ENCODE assay signal across 10 cellular contexts in the genomic region with DNA sequence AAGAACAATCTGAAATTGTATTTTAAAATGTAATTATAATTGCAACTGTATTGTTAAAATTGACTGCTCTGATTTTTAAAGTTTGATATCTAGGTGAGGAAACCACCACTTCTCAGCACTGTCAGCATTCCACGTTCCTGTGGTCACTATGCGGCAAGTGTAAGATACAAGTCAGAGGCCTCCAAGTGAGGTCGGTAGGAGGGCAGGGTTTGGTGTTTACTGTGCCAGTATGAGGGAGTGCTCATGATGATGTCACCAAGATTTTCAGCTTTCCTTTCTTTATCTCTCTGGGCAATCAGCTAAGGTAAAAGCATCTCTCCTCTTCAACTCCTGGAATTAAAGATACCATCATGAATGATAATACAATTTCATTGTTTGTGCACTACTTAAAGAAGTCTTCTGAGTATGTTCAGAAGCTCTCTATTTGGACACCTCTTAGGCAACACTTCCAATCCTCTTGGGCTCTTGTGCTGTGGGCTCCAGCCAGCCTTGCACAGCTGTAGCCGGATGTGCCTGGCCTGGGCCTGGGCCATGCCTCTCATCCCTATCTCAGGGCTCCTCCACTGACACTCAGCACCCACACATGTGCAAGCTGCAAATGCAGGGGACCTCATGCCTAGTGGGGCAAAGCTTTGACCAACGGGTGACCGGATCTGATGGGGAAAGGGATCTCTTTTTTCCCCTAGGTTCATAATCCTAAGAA. TPM values are rescaled to one million over a fixed set of nuclear protein-coding genes. Genes with fewer than 3 reads are reported as not detected.
DNase-seq lines count a peak whose midpoint lies in the region; ATAC-seq, FAIRE-seq and TF ChIP-seq lines count a peak whose summit lies in the region.
"Had no signal": no experiment of that assay in that cellular context is flagged by ENCODE, and none has a peak within 500 bp of the region (broad histone marks: within the 10 kb centered on the region; RNA-seq: fewer than 3 reads in every experiment).

No MANE protein-coding gene starts in this region.

- TF ChIP-seq EP300 in HepG2 (IDR thresholded peaks at IDR 0.05; ENCODE audit: low read depth in 2 of 2, low read length in 2 of 2) (no peak), HepG2 (CRISPR knock-in tag; IDR thresholded peaks at IDR 0.05; ENCODE audit: borderline replicate concordance) (no peak)

- no peak overlapping the region for H3K9ac ChIP-seq in HepG2 (ENCODE audit: insufficient read depth, low read depth, low read length)

- no peak for FAIRE-seq in HepG2 (lab: Jason Lieb, UNC)

- peaks cover 69% of the 10 kb centered on the region for H3K4me1 Mint-ChIP-seq in activated T-cell treated with anti-CD3 and anti-CD28 coated beads, Interleukin-2, amount 50 U/mL, for 4 hours (ENCODE audit: low read depth)

- intact Hi-C loops in HepG2 (cut with micrococcal nuclease; ENCODE audit: unreplicated experiment) = no loop called here

- TF ChIP-seq CTCF in HepG2 (CRISPR knock-in tag; IDR thresholded peaks at IDR 0.05) = no peak

- H3K4me3 ChIP-seq in HepG2 (replicated peaks in 1 of 3; ENCODE audit: insufficient read depth in 1 of 3, low read depth in 2 of 3, low read length in 3 of 3) = no peak overlapping the region

- H3K27ac ChIP-seq in HepG2 (ENCODE audit: extremely low read length, insufficient read depth, low read length) = no peak overlapping the region

- no peaks in the 10 kb centered on the region for H3K79me2 ChIP-seq in HepG2 (ENCODE audit: insufficient read depth, low read length)

- peak; percentile 27 for DNase-seq in Daoy (ENCODE audit: low read depth)
- peak; percentile 92 for DNase-seq in NCI-H226
- peak; percentile 19 for DNase-seq in activated T-cell treated with anti-CD3 and anti-CD28 coated beads, Interleukin-2, amount 50 U/mL, for 4 hours
- no peak for DNase-seq in HepG2 (ENCODE audit: low spot score)
- DNase-seq in UCSD-AML1 (lab: John Stamatoyannopoulos, UW; ENCODE audit: unreplicated experiment) = no peak
- no peak for DNase-seq in anterior cingulate cortex (lab: John Stamatoyannopoulos, UW)
- DNase-seq: cerebellar nuclear complex, NCI-H345 had no signal

- ATAC-seq in activated T-cell treated with anti-CD3 and anti-CD28 coated beads, Interleukin-2, amount 50 U/mL, for 4 hours = peak; percentile 69 to 72
- ATAC-seq in HepG2 (no peak), GM19324 (IDR thresholded peaks at IDR 0.05; ENCODE audit: low FRiP score, unreplicated experiment) (no peak)

- H3K36me3 ChIP-seq in HepG2 (replicated peaks in 1 of 2; ENCODE audit: control insufficient read depth in 1 of 2, insufficient read depth in 2 of 2, low read length in 2 of 2) = no peaks in the 10 kb centered on the region

- no TSS peak for BruUV-seq in HepG2 (replicated peaks; lab: Mats Ljungman, UMichigan)

- WGBS in HepG2 (ENCODE audit: low lambda C conversion rate) = 21% methylated on average over 6 of the region's 6 CpGs

- CTCF ChIA-PET in HepG2 (lab: Yijun Ruan, JAX; ENCODE audit: low intra/inter-chr PET ratio, low total read pairs) = no interaction called here

- no peak for TF ChIP-seq POLR2A in HepG2 (IDR thresholded peaks at IDR 0.05; ENCODE audit: insufficient read depth in 1 of 2, low read depth in 2 of 2, low read length in 2 of 2)

- H3K4me1 ChIP-seq in HepG2 (ENCODE audit: insufficient read depth, low read length) = no peaks in the 10 kb centered on the region

- POLR2A ChIA-PET in HepG2 (lab: Yijun Ruan, JAX) = no interaction called here

- TF ChIP-seq RAD21 in HepG2 (CRISPR knock-in tag; IDR thresholded peaks at IDR 0.05) = no peak

- no peaks in the 10 kb centered on the region for H4K20me1 ChIP-seq in HepG2 (ENCODE audit: insufficient read depth, low read length)

- in situ Hi-C loops in HepG2 (cut with HindIII; ENCODE audit: extremely low pct_ligation_motif_present, low pct_unique_long_range_greater_than_20kb) = no loop called here

- no peaks in the 10 kb centered on the region for H3K9me3 Mint-ChIP-seq in activated T-cell treated with anti-CD3 and anti-CD28 coated beads, Interleukin-2, amount 50 U/mL, for 4 hours

- no peak overlapping the region for H3K4me2 ChIP-seq in HepG2 (ENCODE audit: low read depth, low read length)

- no peak overlapping the region for H2AFZ ChIP-seq in HepG2 (ENCODE audit: low read length)

- peak overlapping the region; percentile 16 for H3K4me3 Mint-ChIP-seq in activated T-cell treated with anti-CD3 and anti-CD28 coated beads, Interleukin-2, amount 50 U/mL, for 4 hours

- H3K36me3 Mint-ChIP-seq in activated T-cell treated with anti-CD3 and anti-CD28 coated beads, Interleukin-2, amount 50 U/mL, for 4 hours (ENCODE audit: insufficient read depth) = no peaks in the 10 kb centered on the region

- H3K27me3 Mint-ChIP-seq in activated T-cell treated with anti-CD3 and anti-CD28 coated beads, Interleukin-2, amount 50 U/mL, for 4 hours (ENCODE audit: low read depth) = no peaks in the 10 kb centered on the region

- H3K9me3 ChIP-seq in HepG2 (ENCODE audit: low read length) = no peaks in the 10 kb centered on the region

- peaks cover 0 to 5% of the 10 kb centered on the region in 2 experiments; a peak in 2 of 5 replicates for H3K27me3 ChIP-seq in HepG2 (ENCODE audit: control insufficient read depth in 1 of 2, insufficient read depth in 2 of 2, low read length in 2 of 2)

TF ChIP-seq in HepG2, 621 proteins besides CTCF, POLR2A, EP300 and RAD21:
- TF ChIP-seq CBX1 (IDR thresholded peaks at IDR 0.05; ENCODE audit: low read depth) = no peak
- peak; percentile 46 for TF ChIP-seq CREB1 (IDR thresholded peaks at IDR 0.05)
- TF ChIP-seq CREB1 (CRISPR knock-in tag; IDR thresholded peaks at IDR 0.05) = no peak
- TF ChIP-seq ZFAT (CRISPR knock-in tag; conservative IDR thresholded peaks at IDR 0.05) = no peak
- TF ChIP-seq ATF7 (IDR thresholded peaks at IDR 0.05) = 0 out of 2 replicates have a peak, but pooled peaks have one; percentile 28
- no peak for TF ChIP-seq ATF7 (CRISPR knock-in tag; IDR thresholded peaks at IDR 0.05)
- TF ChIP-seq RXRA (CRISPR knock-in tag; IDR thresholded peaks at IDR 0.05) = no peak
TF ChIP-seq in HepG2: peak in this region for 2.

RNA-seq across cellular contexts. Expression of a gene that starts 42.9 kb away (rescaled TPM):
- total RNA-seq in Daoy (2014; rRNA removed; shearing (Covaris generic)) = not detected in 2 replicates
- not detected for total RNA-seq in activated T-cell treated with anti-CD3 and anti-CD28 coated beads, Interleukin-2, amount 50 U/mL, for 4 hours
- not detected in 2 replicates for total RNA-seq in HepG2 (2016; rRNA removed; fragmentation: Illumina TruSeq; extraction: Trizol)
- total RNA-seq in HepG2 (2016; cell fraction: cytosol; rRNA removed; fragmentation: Illumina TruSeq; extraction: Trizol; ENCODE audit: low read depth) = not detected in 2 replicates
- not detected in 2 replicates for total RNA-seq in HepG2 (2016; cell fraction: insoluble cytoplasmic fraction; rRNA removed; fragmentation: Illumina TruSeq; extraction: Trizol)
- total RNA-seq in HepG2 (2016; cell fraction: membrane; rRNA removed; fragmentation: Illumina TruSeq; extraction: Trizol) = not detected in 2 replicates
- not detected in 2 replicates for total RNA-seq in HepG2 (2016; cell fraction: nucleus; rRNA removed; fragmentation: Illumina TruSeq; extraction: Trizol)
- polyA plus RNA-seq in HepG2 (2011; rRNA removed) = not detected in 2 replicates
- polyA plus RNA-seq in HepG2 (2011; cell fraction: cytosol; rRNA removed) = not detected in 2 replicates
- not detected in 2 replicates for polyA plus RNA-seq in HepG2 (2011; cell fraction: nucleus; rRNA removed)
- not detected in 2 replicates for polyA plus RNA-seq in HepG2 (2012)
- polyA plus RNA-seq in HepG2 (2016; cell fraction: cytosol; fragmentation: Illumina TruSeq; extraction: Trizol; ENCODE audit: low read depth) = not detected in 2 replicates
- polyA plus RNA-seq in HepG2 (2016; cell fraction: insoluble cytoplasmic fraction; fragmentation: Illumina TruSeq; extraction: Trizol; ENCODE audit: low read depth) = not detected in 2 replicates
- not detected in 2 replicates for polyA plus RNA-seq in HepG2 (2016; cell fraction: membrane; fragmentation: Illumina TruSeq; extraction: Trizol; ENCODE audit: low read depth)
- not detected in 2 replicates for polyA plus RNA-seq in HepG2 (2016; cell fraction: nucleus; fragmentation: Illumina TruSeq; extraction: Trizol; ENCODE audit: insufficient read depth, low read depth)
- not detected in 2 replicates for polyA minus RNA-seq in HepG2 (2011; rRNA and poly(A)+ RNA removed; ENCODE audit: low replicate concordance)
- not detected in 2 replicates for polyA minus RNA-seq in HepG2 (2011; cell fraction: cytosol; rRNA and poly(A)+ RNA removed)
- not detected in 2 replicates for polyA minus RNA-seq in HepG2 (2011; cell fraction: nucleus; rRNA and poly(A)+ RNA removed)
- total RNA-seq: myocyte had no signal

Comparison
In these comparisons a context has a peak if more than half of its experiments do, and no peak if none do; other contexts are left out.
1. DNase-seq: peak in Daoy (single experiment), NCI-H226 (single experiment) and activated T-cell treated with anti-CD3 and anti-CD28 coated beads, Interleukin-2, amount 50 U/mL, for 4 hours (single experiment); none in HepG2 (single experiment), UCSD-AML1 (single experiment) and anterior cingulate cortex (0 of 58).
2. ATAC-seq: peak in activated T-cell treated with anti-CD3 and anti-CD28 coated beads, Interleukin-2, amount 50 U/mL, for 4 hours (2 of 2); none in HepG2 (single experiment) and GM19324 (single experiment).